In genomic region chrX:88828011-88828410, GRCh38 we compare ENCODE assay signal across 17 cellular contexts.
DNase-seq lines count a peak whose midpoint lies in the region; TF ChIP-seq lines count a peak whose summit lies in the region.
"Had no signal": no experiment of that assay in that cellular context is flagged by ENCODE, and none has a peak within 500 bp of the region (broad histone marks: within the 10 kb centered on the region; RNA-seq: fewer than 3 reads in every experiment).

No MANE protein-coding gene starts in this region.

- H3K36me3 ChIP-seq in Karpas-422 (ENCODE audit: insufficient read depth, low read length) (no peaks in the 10 kb centered on the region), neural progenitor cell (no peaks in the 10 kb centered on the region)
- H3K36me3 ChIP-seq: BLaER1 treated with 17β-estradiol and CSF1 and Interleukin-3, amounts not matched to agents 10 nM and 100 nM had no signal

- no peaks in the 10 kb centered on the region for H3K36me3 Mint-ChIP-seq in neural progenitor cell
- H3K36me3 Mint-ChIP-seq: CD8-positive, alpha-beta T cell had no signal

- H2AFZ ChIP-seq in Karpas-422 (ENCODE audit: low read length) (peak overlapping the region; percentile 79), neural progenitor cell (replicated peaks) (no peak overlapping the region)

- H3K9me3 ChIP-seq in Karpas-422 (ENCODE audit: low read length), result no peaks in the 10 kb centered on the region; the same call in 1 of the 2 replicates
- H3K9me3 ChIP-seq in neural progenitor cell (ENCODE audit: low read depth), result no peaks in the 10 kb centered on the region
- H3K9me3 ChIP-seq: A549; BLaER1 treated with 17β-estradiol and CSF1 and Interleukin-3, amounts not matched to agents 10 nM and 100 nM; Caco-2 had no signal

- H3K27ac Mint-ChIP-seq in neural progenitor cell, result no peak overlapping the region
- H3K27ac Mint-ChIP-seq: B cell; CD4-positive, alpha-beta T cell; CD8-positive, alpha-beta T cell had no signal

- H3K27me3 ChIP-seq in Karpas-422 (ENCODE audit: low read length), result no peaks in the 10 kb centered on the region
- no peaks in the 10 kb centered on the region for H3K27me3 ChIP-seq in neural progenitor cell

- H3K27me3 Mint-ChIP-seq in neural progenitor cell (ENCODE audit: insufficient read depth, low read depth), result no peaks in the 10 kb centered on the region
- H3K27me3 Mint-ChIP-seq: B cell; CD4-positive, alpha-beta T cell had no signal

- H3K4me2 ChIP-seq in Karpas-422 (ENCODE audit: low read depth, low read length, poor library complexity, severe bottlenecking) (no peak overlapping the region), neural progenitor cell (no peak overlapping the region)
- H3K4me2 ChIP-seq: A549; BLaER1 treated with 17β-estradiol and CSF1 and Interleukin-3, amounts not matched to agents 10 nM and 100 nM had no signal

- H3K9ac ChIP-seq in Karpas-422 (ENCODE audit: low read length) (no peak overlapping the region), neural progenitor cell (no peak overlapping the region)
- H3K9ac ChIP-seq: BLaER1 treated with 17β-estradiol and CSF1 and Interleukin-3, amounts not matched to agents 10 nM and 100 nM had no signal

- H3K27ac ChIP-seq in Karpas-422 (ENCODE audit: low read length), result no peak overlapping the region
- no peak overlapping the region for H3K27ac ChIP-seq in neural progenitor cell
- H3K27ac ChIP-seq: 22Rv1; A549; BLaER1 treated with 17β-estradiol and CSF1 and Interleukin-3, amounts not matched to agents 10 nM and 100 nM; C4-2B had no signal

- peaks cover 3% of the 10 kb centered on the region for H3F3A ChIP-seq in neural progenitor cell (ENCODE audit: low read depth)

- no peaks in the 10 kb centered on the region for H3K9me3 Mint-ChIP-seq in neural progenitor cell
- H3K9me3 Mint-ChIP-seq: CD4-positive, alpha-beta T cell; CD8-positive, alpha-beta T cell had no signal

- H3K4me3 ChIP-seq in Karpas-422 (ENCODE audit: low read length) (no peak overlapping the region), neural progenitor cell (no peak overlapping the region)
- H3K4me3 ChIP-seq: A549; BLaER1 treated with 17β-estradiol and CSF1 and Interleukin-3, amounts not matched to agents 10 nM and 100 nM had no signal

- H3K4me1 ChIP-seq in Karpas-422 (ENCODE audit: low read length) (no peaks in the 10 kb centered on the region), neural progenitor cell (peaks cover 21% of the 10 kb centered on the region)
- H3K4me1 ChIP-seq: A549; BLaER1 treated with 17β-estradiol and CSF1 and Interleukin-3, amounts not matched to agents 10 nM and 100 nM; Caco-2 had no signal

- DNase-seq in DMS53 (lab: John Stamatoyannopoulos, UW) (peak; percentile 54), DMS53 treated with DMSO at 0.1 percent for 48 hours (lab: John Stamatoyannopoulos, UW; ENCODE audit: unreplicated experiment) (no peak), Karpas-422 (no peak), neural progenitor cell (ENCODE audit: low spot score) (peak; percentile 51), activated gamma-delta T cell treated with Interleukin-2 at 50 U/mL for 16 hours (no peak)
- DNase-seq: AML-193; Caco-2; Calu3; CD4-positive, alpha-beta T cell; CD8-positive, alpha-beta T cell; DMS79 treated with DMSO at 0.1 percent for 48 hours; GF-D8 had no signal

- no peak overlapping the region for H3K4me3 Mint-ChIP-seq in neural progenitor cell
- H3K4me3 Mint-ChIP-seq: B cell; CD4-positive, alpha-beta T cell; CD8-positive, alpha-beta T cell had no signal

- peaks cover 17% of the 10 kb centered on the region for H3K4me1 Mint-ChIP-seq in neural progenitor cell
- H3K4me1 Mint-ChIP-seq: B cell had no signal

- no peak for TF ChIP-seq CTCF in neural progenitor cell (IDR thresholded peaks at IDR 0.05)

- H4K20me1 ChIP-seq in Karpas-422 (ENCODE audit: insufficient read depth, low read depth, low read length), result no peaks in the 10 kb centered on the region
- H4K20me1 ChIP-seq in neural progenitor cell (ENCODE audit: low read depth), result no peaks in the 10 kb centered on the region

- no peaks in the 10 kb centered on the region for H3K79me2 ChIP-seq in Karpas-422 (ENCODE audit: low read length)
- H3K79me2 ChIP-seq in neural progenitor cell (ENCODE audit: low read depth), result no peaks in the 10 kb centered on the region

- H3K9me2 ChIP-seq in Karpas-422 (replicated peaks; ENCODE audit: insufficient read depth, low read length), result no peaks in the 10 kb centered on the region

Comparison
In these comparisons a context has a peak if more than half of its experiments do, and no peak if none do; other contexts are left out.
1. DNase-seq: peak in DMS53 (single experiment) and neural progenitor cell (single experiment); none in DMS53 treated with DMSO at 0.1 percent for 48 hours (single experiment), Karpas-422 (single experiment) and activated gamma-delta T cell treated with Interleukin-2 at 50 U/mL for 16 hours (single experiment).